Comparison of ENCODE assay signal across 1 cellular context in the genomic region with DNA sequence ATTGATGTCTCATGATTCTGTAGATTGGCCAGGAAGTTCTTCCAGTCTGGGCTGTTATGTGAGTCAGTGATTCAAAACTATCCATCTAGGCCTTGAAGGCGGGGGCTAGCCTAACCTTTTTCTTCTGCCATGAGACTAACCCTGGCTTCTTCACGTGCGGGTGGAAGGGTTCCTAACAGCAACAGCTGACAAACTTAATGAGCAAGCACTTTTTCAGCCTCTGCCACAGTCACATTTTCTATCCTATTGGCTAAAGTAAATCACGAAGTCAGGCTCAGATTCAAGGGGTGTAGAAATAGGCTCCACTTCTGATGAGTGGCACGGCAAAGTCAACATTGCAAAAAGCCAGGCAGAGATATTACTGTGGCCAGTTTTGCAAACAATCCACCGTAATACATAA.
TF ChIP-seq lines count a peak whose summit lies in the region.

No MANE protein-coding gene starts in this region.

TF ChIP-seq in SK-N-SH treated with all-trans-retinoic acid at 6 μM for 48 hours, 23 proteins besides CTCF, POLR2A, EP300 and RAD21 (continued from another document):
- TF ChIP-seq ARNTL (CRISPR knock-in tag; IDR thresholded peaks at IDR 0.05; ENCODE audit: borderline replicate concordance, low read depth): no peak
- no peak for TF ChIP-seq SNAI2 (CRISPR knock-in tag; IDR thresholded peaks at IDR 0.05)
- TF ChIP-seq, protein P1, sequence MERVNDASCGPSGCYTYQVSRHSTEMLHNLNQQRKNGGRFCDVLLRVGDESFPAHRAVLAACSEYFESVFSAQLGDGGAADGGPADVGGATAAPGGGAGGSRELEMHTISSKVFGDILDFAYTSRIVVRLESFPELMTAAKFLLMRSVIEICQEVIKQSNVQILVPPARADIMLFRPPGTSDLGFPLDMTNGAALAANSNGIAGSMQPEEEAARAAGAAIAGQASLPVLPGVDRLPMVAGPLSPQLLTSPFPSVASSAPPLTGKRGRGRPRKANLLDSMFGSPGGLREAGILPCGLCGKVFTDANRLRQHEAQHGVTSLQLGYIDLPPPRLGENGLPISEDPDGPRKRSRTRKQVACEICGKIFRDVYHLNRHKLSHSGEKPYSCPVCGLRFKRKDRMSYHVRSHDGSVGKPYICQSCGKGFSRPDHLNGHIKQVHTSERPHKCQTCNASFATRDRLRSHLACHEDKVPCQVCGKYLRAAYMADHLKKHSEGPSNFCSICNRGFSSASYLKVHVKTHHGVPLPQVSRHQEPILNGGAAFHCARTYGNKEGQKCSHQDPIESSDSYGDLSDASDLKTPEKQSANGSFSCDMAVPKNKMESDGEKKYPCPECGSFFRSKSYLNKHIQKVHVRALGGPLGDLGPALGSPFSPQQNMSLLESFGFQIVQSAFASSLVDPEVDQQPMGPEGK (CRISPR knock-in tag; IDR thresholded peaks at IDR 0.05; ENCODE audit: borderline replicate concordance): no peak
- no peak for TF ChIP-seq BACH2 (CRISPR knock-in tag; IDR thresholded peaks at IDR 0.05; ENCODE audit: borderline replicate concordance)
TF ChIP-seq in SK-N-SH treated with all-trans-retinoic acid at 6 μM for 48 hours: peak in this region for 0.
